8 cellular contexts compared by ENCODE assay signal in genomic region chr19:17346109-17346671, GRCh38. TPM values are rescaled to one million over a fixed set of nuclear protein-coding genes. Genes with fewer than 3 reads are reported as not detected.
A peak's percentile ranks its signal among the peaks of the same experiment; 100 is the strongest.
DNase-seq lines count a peak whose midpoint lies in the region; ATAC-seq lines count a peak whose summit lies in the region.

No MANE protein-coding gene starts in this region.

- H3K27ac Mint-ChIP-seq in T-helper 2 cell treated with Interferon-gamma antibody and Interleukin-4, amounts not matched to agents 5 μg/mL and 100 μg/mL, for 36 hours = peak overlapping the region; percentile 6

- H3K4me3 ChIP-seq in MG63 (no peak overlapping the region), skin epidermis (no peak overlapping the region)

- no peaks in the 10 kb centered on the region for H3K27me3 ChIP-seq in MG63

- no peaks in the 10 kb centered on the region for H3K9me3 Mint-ChIP-seq in T-helper 2 cell treated with Interferon-gamma antibody and Interleukin-4, amounts not matched to agents 5 μg/mL and 100 μg/mL, for 36 hours

- ATAC-seq in HG03139 (IDR thresholded peaks at IDR 0.05; ENCODE audit: unreplicated experiment) = no peak

- H3K4me3 Mint-ChIP-seq in T-helper 2 cell treated with Interferon-gamma antibody and Interleukin-4, amounts not matched to agents 5 μg/mL and 100 μg/mL, for 36 hours = no peak overlapping the region

- H3K36me3 ChIP-seq in MG63 = no peaks in the 10 kb centered on the region; the same call in none of the 2 replicates

- H3K9me3 ChIP-seq in MG63 = no peaks in the 10 kb centered on the region

- peaks cover 7% of the 10 kb centered on the region for H3K27me3 Mint-ChIP-seq in T-helper 2 cell treated with Interferon-gamma antibody and Interleukin-4, amounts not matched to agents 5 μg/mL and 100 μg/mL, for 36 hours (ENCODE audit: low read depth)

- DNase-seq in NCI-H1694 (lab: John Stamatoyannopoulos, UW) (peak; percentile 19), NCI-H1694 treated with DMSO at 0.1 percent for 48 hours (lab: John Stamatoyannopoulos, UW) (no peak), MG63 (peak; percentile 67), anterior cingulate cortex (lab: John Stamatoyannopoulos, UW) (peak in 51 of 58 donors; percentile 7 to 84 (median 38)), hippocampal formation (lab: John Stamatoyannopoulos, UW) (peak; percentile 16 to 64)
- DNase-seq in T-helper 2 cell treated with Interferon-gamma antibody and Interleukin-4, amounts not matched to agents 5 μg/mL and 100 μg/mL, for 36 hours (ENCODE audit: low spot score) = peak; percentile 71

- H3K36me3 Mint-ChIP-seq in T-helper 2 cell treated with Interferon-gamma antibody and Interleukin-4, amounts not matched to agents 5 μg/mL and 100 μg/mL, for 36 hours (ENCODE audit: low read depth) = peaks cover 5% of the 10 kb centered on the region

- H3K27ac ChIP-seq in skin epidermis = peak overlapping the region in 14 of 21 experiments; percentile 13 to 80 (median 66)

- H3K4me1 Mint-ChIP-seq in T-helper 2 cell treated with Interferon-gamma antibody and Interleukin-4, amounts not matched to agents 5 μg/mL and 100 μg/mL, for 36 hours (ENCODE audit: low read depth) = peaks cover 10% of the 10 kb centered on the region

RNA-seq across cellular contexts. Expression of gene GTPBP3, which starts 8.8 kb away (rescaled TPM):
- total RNA-seq in MG63 (2014; rRNA removed; shearing (Covaris generic); ENCODE audit: low replicate concordance) = 23.2 and 25.7 TPM in 2 replicates

RNA-seq across cellular contexts. Expression of gene ANO8, which starts 11.5 kb away (rescaled TPM):
- 1.4 and 3.6 TPM in 2 replicates for total RNA-seq in MG63 (2014; rRNA removed; shearing (Covaris generic); ENCODE audit: low replicate concordance)

RNA-seq across cellular contexts. Expression of gene PLVAP, which starts 31.0 kb away (rescaled TPM):
- not detected in 2 replicates for total RNA-seq in MG63 (2014; rRNA removed; shearing (Covaris generic); ENCODE audit: low replicate concordance)

RNA-seq across cellular contexts. Expression of gene DDA1, which starts 36.8 kb away (rescaled TPM):
- 9.1 and 11.6 TPM in 2 replicates for total RNA-seq in MG63 (2014; rRNA removed; shearing (Covaris generic); ENCODE audit: low replicate concordance)

RNA-seq across cellular contexts. Expression of gene MRPL34, which starts 40.5 kb away (rescaled TPM):
- 17.2 and 26.2 TPM in 2 replicates for total RNA-seq in MG63 (2014; rRNA removed; shearing (Covaris generic); ENCODE audit: low replicate concordance)
